Comparison of ENCODE assay signal across 23 cellular contexts in the genomic region with DNA sequence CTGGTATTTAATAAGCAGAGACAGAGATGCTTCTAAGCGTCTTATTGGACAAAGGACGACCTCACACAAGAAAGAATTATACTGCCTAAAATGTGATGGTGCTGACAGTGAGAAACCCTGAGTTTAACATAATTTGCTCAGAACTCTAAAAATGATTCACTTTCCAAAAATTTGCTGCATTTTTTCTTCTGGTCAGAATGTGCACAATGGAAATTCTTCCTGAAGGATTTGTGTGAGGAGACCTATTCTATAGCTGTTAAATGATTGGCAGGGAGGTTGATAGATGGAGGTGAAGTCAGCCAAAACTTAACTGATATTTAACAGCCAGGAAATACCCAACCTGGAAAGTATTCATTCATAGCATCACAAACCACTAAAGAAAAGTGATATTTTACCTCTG. TPM values are rescaled to one million over a fixed set of nuclear protein-coding genes. Genes with fewer than 3 reads are reported as not detected.
"Had no signal": no experiment of that assay in that cellular context is flagged by ENCODE, and none has a peak within 500 bp of the region (broad histone marks: within the 10 kb centered on the region; RNA-seq: fewer than 3 reads in every experiment).

No MANE protein-coding gene starts in this region.

- H3K4me3 ChIP-seq: coronary artery, esophagus muscularis mucosa, lower lobe of right lung, sigmoid colon, thoracic aorta, upper lobe of left lung had no signal

- H3K36me3 ChIP-seq: brain microvascular endothelial cell, esophagus muscularis mucosa, lower lobe of right lung, neutrophil, sigmoid colon, thoracic aorta, upper lobe of left lung had no signal

- H3K27me3 ChIP-seq: brain microvascular endothelial cell, esophagus muscularis mucosa, neutrophil, sigmoid colon, upper lobe of left lung had no signal

- H3K9me3 ChIP-seq: lower lobe of right lung, neutrophil, sigmoid colon, thoracic aorta, upper lobe of left lung had no signal

- H3K27ac ChIP-seq: brain microvascular endothelial cell, coronary artery, esophagus muscularis mucosa, lower lobe of right lung, neutrophil, parathyroid adenoma, sigmoid colon, thoracic aorta, upper lobe of left lung had no signal

- DNase-seq: activated CD4-positive, alpha-beta T cell treated with anti-CD3 and anti-CD28 coated beads, Interleukin-2, amount 10 ng/mL, durations not matched to agents 24 days and 14 days; activated CD8-positive, alpha-beta T cell treated with anti-CD3 and anti-CD28 coated beads for 36 hours; activated naive CD4-positive, alpha-beta T cell; activated naive CD8-positive, alpha-beta T cell treated with anti-CD3 and anti-CD28 coated beads for 36 hours; activated T-cell treated with anti-CD3 and anti-CD28 coated beads, Interleukin-2, amount 50 U/mL, for 1 hour; amniotic stem cell; brain microvascular endothelial cell; central memory CD4-positive, alpha-beta T cell; effector CD4-positive, alpha-beta T cell; left colon; lower lobe of right lung; sigmoid colon; stimulated activated CD4-positive, alpha-beta T cell treated with anti-CD3 and anti-CD28 coated beads, Interleukin-4, amount 100 ng/mL, for 4 hours; T1000; upper lobe of left lung had no signal

RNA-seq across cellular contexts. Expression of gene MAGEC3, which starts 1.7 kb away (rescaled TPM):
- total RNA-seq: activated CD4-positive, alpha-beta T cell treated with anti-CD3 and anti-CD28 coated beads, Interleukin-2, amount 10 ng/mL, durations not matched to agents 24 days and 14 days; activated CD8-positive, alpha-beta T cell treated with anti-CD3 and anti-CD28 coated beads for 36 hours; activated naive CD8-positive, alpha-beta T cell treated with anti-CD3 and anti-CD28 coated beads for 36 hours; activated T-helper 17 cell treated with anti-CD3 and anti-CD28 coated beads, Interleukin-2, amount 50 U/mL, for 72 hours; esophagus muscularis mucosa; fibroblast of villous mesenchyme; left colon; lower lobe of right lung; natural killer cell treated with Interleukin-12 subunit alpha and Interleukin-12 subunit beta and Interleukin-15 and Interleukin-18, amount 100 ng/mL, for 72 hours; sigmoid colon; upper lobe of left lung had no signal
- polyA plus RNA-seq: sigmoid colon had no signal
